In genomic region chr7:22442887-22443369, GRCh38 we compare ENCODE assay signal across 17 cellular contexts. TPM values are rescaled to one million over a fixed set of nuclear protein-coding genes. Genes with fewer than 3 reads are reported as not detected.
DNase-seq lines count a peak whose midpoint lies in the region; ATAC-seq, FAIRE-seq and TF ChIP-seq lines count a peak whose summit lies in the region.
"Had no signal": no experiment of that assay in that cellular context is flagged by ENCODE, and none has a peak within 500 bp of the region (broad histone marks: within the 10 kb centered on the region; RNA-seq: fewer than 3 reads in every experiment).

No MANE protein-coding gene starts in this region.

- no peaks in the 10 kb centered on the region for H3K9me3 Mint-ChIP-seq in astrocyte (ENCODE audit: unreplicated experiment)
- peaks cover 0 to 9% (median 4%) of the 10 kb centered on the region in 7 donors for H3K9me3 Mint-ChIP-seq in naive B cell
- H3K9me3 Mint-ChIP-seq: activated CD4-positive, alpha-beta T cell treated with anti-CD3 and anti-CD28 coated beads, Interleukin-2, amount 10 ng/mL, durations not matched to agents 7 days and 5 days; stimulated activated effector memory CD8-positive, alpha-beta T cell treated with anti-CD3 and anti-CD28 coated beads, Interleukin-12 subunit alpha, Interleukin-12 subunit beta, amount 100 ng/mL, for 72 hours had no signal

- no peak overlapping the region for H3K14ac ChIP-seq in IMR-90 (replicated peaks; ENCODE audit: low read depth, low read length)

- H4K8ac ChIP-seq in IMR-90 (ENCODE audit: low read depth in 2 of 2, low read length in 2 of 2), result no peak overlapping the region

- TF ChIP-seq RAD21 in IMR-90 (IDR thresholded peaks at IDR 0.05; ENCODE audit: low read length), result no peak

- H2BK15ac ChIP-seq in IMR-90 (ENCODE audit: low read depth, low read length), result no peak overlapping the region

- no peak overlapping the region for H2BK5ac ChIP-seq in IMR-90 (ENCODE audit: low read depth, low read length, poor library complexity, severe bottlenecking)

- H2BK20ac ChIP-seq in IMR-90 (ENCODE audit: low read depth, low read length), result no peak overlapping the region

- BruUV-seq in IMR-90 (replicated peaks; lab: Mats Ljungman, UMichigan), result no TSS peak

- no peak overlapping the region for H3K56ac ChIP-seq in IMR-90 (ENCODE audit: extremely low read depth, insufficient read depth, low read length)

- POLR2A ChIA-PET in IMR-90 (lab: Charles Lee; ENCODE audit: unreplicated experiment), result no interaction called here

- DNase-seq in IMR-90 (no peak), astrocyte (ENCODE audit: low read depth) (no peak), naive B cell (no peak), psoas muscle (no peak), brain microvascular endothelial cell (no peak), NCI-H2081 (lab: John Stamatoyannopoulos, UW) (no peak)
- DNase-seq: activated CD4-positive, alpha-beta T cell treated with anti-CD3 and anti-CD28 coated beads, Interleukin-2, amount 10 ng/mL, durations not matched to agents 7 days and 5 days; activated CD8-positive, alpha-beta memory T cell treated with anti-CD3 and anti-CD28 coated beads, Interleukin-2, amount 50 U/mL, for 4 hours; cortex of kidney; EL; heart left ventricle; NCI-H1092; NCI-H2081 treated with DMSO at 0.1 percent for 48 hours; sigmoid colon had no signal

- H2AK5ac ChIP-seq in IMR-90 (ENCODE audit: low read depth, low read length), result no peak overlapping the region

- no peak overlapping the region for H3K9ac ChIP-seq in IMR-90 (ENCODE audit: low read depth, low read length)
- no peak overlapping the region for H3K9ac ChIP-seq in astrocyte (ENCODE audit: low read length)

- H3K27ac Mint-ChIP-seq in astrocyte (ENCODE audit: unreplicated experiment), result no peak overlapping the region
- H3K27ac Mint-ChIP-seq in naive B cell, result peak overlapping the region; percentile 9 to 77 (median 45)
- H3K27ac Mint-ChIP-seq: activated CD4-positive, alpha-beta T cell treated with anti-CD3 and anti-CD28 coated beads, Interleukin-2, amount 10 ng/mL, durations not matched to agents 7 days and 5 days; stimulated activated effector memory CD8-positive, alpha-beta T cell treated with anti-CD3 and anti-CD28 coated beads, Interleukin-12 subunit alpha, Interleukin-12 subunit beta, amount 100 ng/mL, for 72 hours had no signal

- no peak for FAIRE-seq in astrocyte (lab: Jason Lieb, UNC)

- H3K4me3 Mint-ChIP-seq in astrocyte (ENCODE audit: unreplicated experiment), result no peak overlapping the region
- peak overlapping the region in 1 of 8 donors; percentile 17 for H3K4me3 Mint-ChIP-seq in naive B cell
- H3K4me3 Mint-ChIP-seq: activated CD4-positive, alpha-beta T cell treated with anti-CD3 and anti-CD28 coated beads, Interleukin-2, amount 10 ng/mL, durations not matched to agents 7 days and 5 days; stimulated activated effector memory CD8-positive, alpha-beta T cell treated with anti-CD3 and anti-CD28 coated beads, Interleukin-12 subunit alpha, Interleukin-12 subunit beta, amount 100 ng/mL, for 72 hours had no signal

- H3K27me3 Mint-ChIP-seq in astrocyte (ENCODE audit: low read depth, unreplicated experiment) (no peaks in the 10 kb centered on the region), naive B cell (no peaks in the 10 kb centered on the region)

- H3K4me2 ChIP-seq in IMR-90 (ENCODE audit: low read depth, low read length) (no peak overlapping the region), astrocyte (ENCODE audit: low read length) (peak overlapping the region; percentile 21)

- H3K4ac ChIP-seq in IMR-90 (ENCODE audit: low read depth, low read length), result no peak overlapping the region

- no peaks in the 10 kb centered on the region for H3K79me2 ChIP-seq in astrocyte (ENCODE audit: insufficient read depth, low read length)

- H3K9me1 ChIP-seq in IMR-90 (ENCODE audit: insufficient read depth, low read length), result 0 out of 2 replicates have a peak, but pooled peaks cover 3% of the 10 kb centered on the region

- TF ChIP-seq CTCF in C4-2B (conservative IDR thresholded peaks at IDR 0.05), result no peak
- TF ChIP-seq CTCF in IMR-90 (conservative IDR thresholded peaks at IDR 0.05; ENCODE audit: low read depth, low read length), result no peak
- TF ChIP-seq CTCF in astrocyte (IDR thresholded peaks at IDR 0.05; ENCODE audit: insufficient read depth, low read depth, low read length), result no peak
- no peak for TF ChIP-seq CTCF in psoas muscle (IDR thresholded peaks at IDR 0.05)
- no peak for TF ChIP-seq CTCF in brain microvascular endothelial cell (IDR thresholded peaks at IDR 0.05; ENCODE audit: low read depth, low read length, missing control alignments)

- CTCF ChIA-PET in IMR-90 (lab: Yijun Ruan, JAX), result no interaction called here

- H3K36me3 Mint-ChIP-seq in astrocyte (ENCODE audit: low read depth, unreplicated experiment), result peaks cover 2% of the 10 kb centered on the region
- H3K36me3 Mint-ChIP-seq in naive B cell, result peaks cover 5% of the 10 kb centered on the region in 2 donors
- H3K36me3 Mint-ChIP-seq: stimulated activated effector memory CD8-positive, alpha-beta T cell treated with anti-CD3 and anti-CD28 coated beads, Interleukin-12 subunit alpha, Interleukin-12 subunit beta, amount 100 ng/mL, for 72 hours had no signal

- no peaks in the 10 kb centered on the region for H3K79me1 ChIP-seq in IMR-90 (ENCODE audit: low read depth in 1 of 2, low read length in 2 of 2)

- peaks cover 2% of the 10 kb centered on the region for H3K4me1 ChIP-seq in IMR-90 (ENCODE audit: control insufficient read depth, insufficient read depth, low read length)
- peaks cover 14% of the 10 kb centered on the region for H3K4me1 ChIP-seq in astrocyte (ENCODE audit: insufficient read depth, low read length)
- H3K4me1 ChIP-seq in psoas muscle, result peaks cover 25% of the 10 kb centered on the region
- H3K4me1 ChIP-seq: SJSA1 had no signal

- H3K36me3 ChIP-seq in IMR-90 (ENCODE audit: control insufficient read depth, insufficient read depth, low read length), result no peaks in the 10 kb centered on the region
- no peaks in the 10 kb centered on the region for H3K36me3 ChIP-seq in astrocyte (ENCODE audit: insufficient read depth, low read length)
- H3K36me3 ChIP-seq in psoas muscle (ENCODE audit: insufficient read depth in 1 of 2, low read depth in 1 of 2), result no peaks in the 10 kb centered on the region
- H3K36me3 ChIP-seq in brain microvascular endothelial cell (replicated peaks), result no peaks in the 10 kb centered on the region
- H3K36me3 ChIP-seq: heart left ventricle, sigmoid colon, SJSA1 had no signal

- no peak overlapping the region for H4K5ac ChIP-seq in IMR-90 (ENCODE audit: low read depth, low read length)

- no peak overlapping the region for H2BK120ac ChIP-seq in IMR-90 (ENCODE audit: low read depth, low read length)

- no peak overlapping the region for H3K18ac ChIP-seq in IMR-90 (ENCODE audit: low read depth, low read length)

- no peaks in the 10 kb centered on the region for H4K20me1 ChIP-seq in IMR-90 (ENCODE audit: insufficient read depth, low read length)
- no peaks in the 10 kb centered on the region for H4K20me1 ChIP-seq in astrocyte (ENCODE audit: insufficient read depth, low read length)

- H3K9me3 ChIP-seq in IMR-90 (ENCODE audit: control insufficient read depth, insufficient read depth, low read length) (no peaks in the 10 kb centered on the region; the same call in 1 of the 2 replicates), astrocyte (ENCODE audit: insufficient read depth, low read depth, low read length) (no peaks in the 10 kb centered on the region), psoas muscle (no peaks in the 10 kb centered on the region)
- H3K9me3 ChIP-seq: sigmoid colon, SJSA1 had no signal

- WGBS in IMR-90 (ENCODE audit: extremely low coverage in 2 of 2, insufficient read length in 1 of 2), 2 experiments, result 55% methylated on average over 2 of the region's 3 CpGs; no CpG with 5 or more reads in 1 of the 2 experiments
- 45 to 89% (median 72%) methylated on average over 3 of the region's 3 CpGs for WGBS in psoas muscle, 3 donors

- H2AK9ac ChIP-seq in IMR-90 (replicated peaks; ENCODE audit: low read depth, low read length, poor library complexity), result no peak overlapping the region

- H2AFZ ChIP-seq in IMR-90 (replicated peaks; ENCODE audit: low read length, poor library complexity) (peak overlapping the region; percentile 14), astrocyte (ENCODE audit: low read depth, low read length) (no peak overlapping the region)

- no peak overlapping the region for H3K23ac ChIP-seq in IMR-90 (ENCODE audit: low read depth, low read length)

- H4K91ac ChIP-seq in IMR-90 (ENCODE audit: insufficient read depth, low read depth, low read length), result no peak overlapping the region

- H3K4me1 Mint-ChIP-seq in astrocyte (ENCODE audit: low read depth, unreplicated experiment) (peaks cover 5% of the 10 kb centered on the region), naive B cell (peaks cover 53 to 87% (median 80%) of the 10 kb centered on the region in 3 donors)

- TF ChIP-seq POLR2A in IMR-90 (IDR thresholded peaks at IDR 0.05; ENCODE audit: low read depth, low read length), result no peak

- in situ Hi-C loops in IMR-90 (cut with MboI; ENCODE audit: low sequenced_read_pairs) (no loop called here), brain microvascular endothelial cell (cut with HindIII; ENCODE audit: low pct_ligation_motif_present, low sequenced_read_pairs) (no loop called here)

- intact Hi-C loops in IMR-90 (cut with micrococcal nuclease), result no loop called here
- intact Hi-C loops in psoas muscle (cut with DNase I), result no loop called here

- H3K27ac ChIP-seq in C4-2B, result peak overlapping the region; percentile 67
- no peak overlapping the region for H3K27ac ChIP-seq in IMR-90 (ENCODE audit: insufficient read depth, low read length)
- no peak overlapping the region for H3K27ac ChIP-seq in astrocyte (ENCODE audit: low read depth, low read length)
- no peak overlapping the region for H3K27ac ChIP-seq in psoas muscle
- H3K27ac ChIP-seq in brain microvascular endothelial cell, result no peak overlapping the region
- H3K27ac ChIP-seq: sigmoid colon, SJSA1 had no signal

- dilution Hi-C loops in IMR-90 (cut with HindIII; ENCODE audit: low sequenced_read_pairs, unreplicated experiment), result no loop called here

- no peak for ATAC-seq in IMR-90 (ENCODE audit: low read depth)
- no peak for ATAC-seq in naive B cell (ENCODE audit: low read depth in 2 of 2)
- no peak for ATAC-seq in psoas muscle
- ATAC-seq: stimulated activated effector memory CD8-positive, alpha-beta T cell treated with anti-CD3 and anti-CD28 coated beads, Interleukin-12 subunit alpha, Interleukin-12 subunit beta, amount 100 ng/mL, for 72 hours had no signal

- no peaks in the 10 kb centered on the region for H3K27me3 ChIP-seq in IMR-90 (ENCODE audit: control insufficient read depth, insufficient read depth, low read length)
- no peaks in the 10 kb centered on the region for H3K27me3 ChIP-seq in astrocyte (ENCODE audit: insufficient read depth, low read length)
- no peaks in the 10 kb centered on the region for H3K27me3 ChIP-seq in psoas muscle (ENCODE audit: insufficient read depth in 3 of 3, low read length in 2 of 3)
- H3K27me3 ChIP-seq in brain microvascular endothelial cell (replicated peaks), result no peaks in the 10 kb centered on the region
- H3K27me3 ChIP-seq: heart left ventricle, sigmoid colon had no signal

- H3K4me3 ChIP-seq in IMR-90 (ENCODE audit: insufficient read depth, low read depth, low read length), result no peak overlapping the region
- no peak overlapping the region for H3K4me3 ChIP-seq in astrocyte (ENCODE audit: insufficient read depth, low read depth, low read length)
- H3K4me3 ChIP-seq in psoas muscle, result no peak overlapping the region
- H3K4me3 ChIP-seq in brain microvascular endothelial cell (ENCODE audit: low read depth, low read length), result no peak overlapping the region
- H3K4me3 ChIP-seq: heart left ventricle, sigmoid colon, SJSA1 had no signal

RNA-seq across cellular contexts. Expression of gene STEAP1B, which starts 57.1 kb away (rescaled TPM):
- total RNA-seq in IMR-90 (2012; rRNA removed) (13.8 and 21.1 TPM in 2 replicates), astrocyte (1.1 and 1.3 TPM in 2 replicates), psoas muscle (1 to 10 TPM in 1 of 4 donors, under 1 TPM in 3; 0.86 to 1.2 (median 0.91) TPM)
- polyA plus RNA-seq in IMR-90 (2012; rRNA removed) (7.9 and 8.3 TPM in 2 replicates), naive B cell (ENCODE audit: low read depth in 6 of 6) (10 to 100 TPM in 5 of 6 donors, 1 to 10 TPM in 1; 5.3 to 37.3 (median 30.2) TPM), psoas muscle (1 to 10 TPM in 2 of 3 donors, under 1 TPM in 1; 0.24 to 1.6 (median 1.4) TPM)
- 1.9 and 4.7 TPM in 2 replicates for polyA plus RNA-seq in IMR-90 (2012; cell fraction: cytosol; rRNA removed)
- polyA plus RNA-seq in IMR-90 (2012; cell fraction: nucleus; rRNA removed; ENCODE audit: low replicate concordance), result 1.0 and 3.9 TPM in 2 replicates
